In genomic region chr15:90751300-90751825, GRCh38 we compare ENCODE assay signal across 14 cellular contexts. TPM values are rescaled to one million over a fixed set of nuclear protein-coding genes. Genes with fewer than 3 reads are reported as not detected.
DNase-seq lines count a peak whose midpoint lies in the region; ATAC-seq and TF ChIP-seq lines count a peak whose summit lies in the region.
"Had no signal": no experiment of that assay in that cellular context is flagged by ENCODE, and none has a peak within 500 bp of the region (broad histone marks: within the 10 kb centered on the region; RNA-seq: fewer than 3 reads in every experiment).

No MANE protein-coding gene starts in this region.

- H3K27ac ChIP-seq in KMS-11 (no peak overlapping the region), right lobe of liver (peak overlapping the region in 2 of 3 donors; percentile 6 to 8)
- no peak overlapping the region for H3K27ac ChIP-seq in CD8-positive, alpha-beta T cell (ENCODE audit: low read depth, low read length)

- intact Hi-C loops in right lobe of liver (cut with DNase I): no loop called here
- intact Hi-C loops in CD8-positive, alpha-beta T cell (cut with DNase I, micrococcal nuclease): no loop called here

- H3K36me3 ChIP-seq in KMS-11 (ENCODE audit: insufficient read depth) (0 out of 2 replicates have a peak, but pooled peaks cover 7% of the 10 kb centered on the region), right lobe of liver (no peaks in the 10 kb centered on the region)
- no peaks in the 10 kb centered on the region for H3K36me3 ChIP-seq in CD8-positive, alpha-beta T cell (ENCODE audit: insufficient read depth, low read length)

- no peak for DNase-seq in T-helper 1 cell
- DNase-seq in right lobe of liver: no peak
- DNase-seq in NCI-H2171 (lab: John Stamatoyannopoulos, UW): no peak
- no peak for DNase-seq in CD8-positive, alpha-beta T cell
- DNase-seq: 8988T; CD8-positive, alpha-beta memory T cell; MG63; NCI-H1092; NCI-H2081 treated with DMSO at 0.1 percent for 48 hours; Right ventricle myocardium superior had no signal

- H3K9me3 ChIP-seq in right lobe of liver: no peaks in the 10 kb centered on the region
- no peaks in the 10 kb centered on the region for H3K9me3 ChIP-seq in CD8-positive, alpha-beta T cell (ENCODE audit: low read length)
- H3K9me3 ChIP-seq: MG63 had no signal

- POLR2A ChIA-PET in CD8-positive, alpha-beta T cell (lab: Charles Lee): no interaction called here

- H3K9ac ChIP-seq in KMS-11: no peak overlapping the region

- no peak overlapping the region for H3K4me3 Mint-ChIP-seq in T-helper 1 cell treated with Interleukin-12 subunit alpha and Interleukin-12 subunit beta and Interleukin-4 antibody, amounts not matched to agents 30 μg/mL and 1 μg/mL, for 36 hours
- no peak overlapping the region for H3K4me3 Mint-ChIP-seq in activated naive CD8-positive, alpha-beta T cell
- H3K4me3 Mint-ChIP-seq in CD8-positive, alpha-beta T cell: no peak overlapping the region

- peaks cover 48% of the 10 kb centered on the region for H3K4me1 ChIP-seq in KMS-11 (ENCODE audit: low read depth, poor library complexity, severe bottlenecking)
- peaks cover 0 to 16% (median 0%) of the 10 kb centered on the region in 4 donors for H3K4me1 ChIP-seq in right lobe of liver
- no peaks in the 10 kb centered on the region for H3K4me1 ChIP-seq in CD8-positive, alpha-beta T cell (ENCODE audit: insufficient read depth, low read length)

- peak overlapping the region; percentile 79 for H3K4me2 ChIP-seq in KMS-11

- H3K4me1 Mint-ChIP-seq in T-helper 1 cell treated with Interleukin-12 subunit alpha and Interleukin-12 subunit beta and Interleukin-4 antibody, amounts not matched to agents 30 μg/mL and 1 μg/mL, for 36 hours (ENCODE audit: low read depth): peaks cover 52% of the 10 kb centered on the region
- H3K4me1 Mint-ChIP-seq in activated naive CD8-positive, alpha-beta T cell (ENCODE audit: low read depth): peaks cover 4% of the 10 kb centered on the region
- H3K4me1 Mint-ChIP-seq in CD8-positive, alpha-beta T cell (ENCODE audit: low read depth): peaks cover 3% of the 10 kb centered on the region

- peaks cover 52% of the 10 kb centered on the region for H3K36me3 Mint-ChIP-seq in T-helper 1 cell treated with Interleukin-12 subunit alpha and Interleukin-12 subunit beta and Interleukin-4 antibody, amounts not matched to agents 30 μg/mL and 1 μg/mL, for 36 hours (ENCODE audit: low read depth)
- H3K36me3 Mint-ChIP-seq in activated naive CD8-positive, alpha-beta T cell: peaks cover 23% of the 10 kb centered on the region
- peaks cover 38% of the 10 kb centered on the region for H3K36me3 Mint-ChIP-seq in CD8-positive, alpha-beta T cell

- no peak for TF ChIP-seq POLR2A in right lobe of liver (IDR thresholded peaks at IDR 0.05)

- peak overlapping the region; percentile 15 for H3K27ac Mint-ChIP-seq in T-helper 1 cell treated with Interleukin-12 subunit alpha and Interleukin-12 subunit beta and Interleukin-4 antibody, amounts not matched to agents 30 μg/mL and 1 μg/mL, for 36 hours
- H3K27ac Mint-ChIP-seq in activated naive CD8-positive, alpha-beta T cell: peak overlapping the region; percentile 25
- no peak overlapping the region for H3K27ac Mint-ChIP-seq in CD8-positive, alpha-beta T cell

- ATAC-seq in right lobe of liver: peak; percentile 37 to 76 (median 64)
- ATAC-seq in HG02642 (IDR thresholded peaks at IDR 0.05; ENCODE audit: poor library complexity, unreplicated experiment): no peak
- ATAC-seq in CD8-positive, alpha-beta T cell: no peak

- H3K27me3 ChIP-seq in KMS-11 (ENCODE audit: insufficient read depth, low read depth) (no peaks in the 10 kb centered on the region), right lobe of liver (no peaks in the 10 kb centered on the region)
- H3K27me3 ChIP-seq in CD8-positive, alpha-beta T cell (ENCODE audit: insufficient read depth, low read length): no peaks in the 10 kb centered on the region
- H3K27me3 ChIP-seq: MG63 had no signal

- no peaks in the 10 kb centered on the region for H3K27me3 Mint-ChIP-seq in T-helper 1 cell treated with Interleukin-12 subunit alpha and Interleukin-12 subunit beta and Interleukin-4 antibody, amounts not matched to agents 30 μg/mL and 1 μg/mL, for 36 hours (ENCODE audit: low read depth)
- H3K27me3 Mint-ChIP-seq in activated naive CD8-positive, alpha-beta T cell: no peaks in the 10 kb centered on the region
- H3K27me3 Mint-ChIP-seq in CD8-positive, alpha-beta T cell (ENCODE audit: low read depth): no peaks in the 10 kb centered on the region
- H3K27me3 Mint-ChIP-seq: CD8-positive, alpha-beta memory T cell had no signal

- no peak overlapping the region for H2AFZ ChIP-seq in KMS-11 (ENCODE audit: low read depth)

- H3K4me3 ChIP-seq in KMS-11 (IDR thresholded peaks at IDR 0.05; ENCODE audit: insufficient read depth, low read depth, low read length) (no peak overlapping the region), right lobe of liver (peak overlapping the region in 1 of 3 donors; percentile 3)
- no peak overlapping the region for H3K4me3 ChIP-seq in CD8-positive, alpha-beta T cell (ENCODE audit: low read depth, low read length)
- H3K4me3 ChIP-seq: MG63 had no signal

- peaks cover 16% of the 10 kb centered on the region; the same call in 1 of the 2 replicates for H3K79me2 ChIP-seq in KMS-11 (ENCODE audit: insufficient read depth, low read depth)

- H4K20me1 ChIP-seq in KMS-11 (ENCODE audit: insufficient read depth): no peaks in the 10 kb centered on the region

- no peak for TF ChIP-seq CTCF in KMS-11 (conservative IDR thresholded peaks at IDR 0.05; ENCODE audit: low read depth, low read length)
- TF ChIP-seq CTCF in right lobe of liver (IDR thresholded peaks at IDR 0.05): no peak
- no peak for TF ChIP-seq CTCF in CD8-positive, alpha-beta T cell (IDR thresholded peaks at IDR 0.05)

- CTCF ChIA-PET in CD8-positive, alpha-beta T cell (lab: Charles Lee): interaction anchor here (2.2 kb wide), 1 partner anchor 134 kb away, joined by 6 read pairs; no protein-coding TSS in a partner anchor

- WGBS in right lobe of liver (ENCODE audit: insufficient coverage, low coverage, low lambda C conversion rate, missing lambda C conversion rate): 25% methylated on average over 8 of the region's 8 CpGs

- no peaks in the 10 kb centered on the region for H3K9me3 Mint-ChIP-seq in T-helper 1 cell treated with Interleukin-12 subunit alpha and Interleukin-12 subunit beta and Interleukin-4 antibody, amounts not matched to agents 30 μg/mL and 1 μg/mL, for 36 hours
- no peaks in the 10 kb centered on the region for H3K9me3 Mint-ChIP-seq in activated naive CD8-positive, alpha-beta T cell (ENCODE audit: low read depth)
- no peaks in the 10 kb centered on the region for H3K9me3 Mint-ChIP-seq in CD8-positive, alpha-beta T cell
- H3K9me3 Mint-ChIP-seq: CD8-positive, alpha-beta memory T cell had no signal

RNA-seq across cellular contexts. Expression of gene BLM, which starts 34.2 kb away (rescaled TPM):
- 1 to 10 TPM in 2 of 6 experiments, under 1 TPM in 4; 0.20 to 2.3 (median 0.45) TPM for total RNA-seq in right lobe of liver
- 1 to 10 TPM; 2.5 to 2.6 TPM for total RNA-seq in CD8-positive, alpha-beta T cell

Comparison
In these comparisons a context has a peak if more than half of its experiments do, and no peak if none do; other contexts are left out.
1. H3K27ac ChIP-seq: peak in right lobe of liver (2 of 3); none in KMS-11 (single experiment) and CD8-positive, alpha-beta T cell (single experiment).
2. ATAC-seq: peak in right lobe of liver (4 of 4); none in HG02642 (single experiment) and CD8-positive, alpha-beta T cell (single experiment).